ENCODE assay signal across 14 cellular contexts in genomic region chr13:30047154-30047874, GRCh38.
DNase-seq lines count a peak whose midpoint lies in the region; ATAC-seq and TF ChIP-seq lines count a peak whose summit lies in the region.
"Had no signal": no experiment of that assay in that cellular context is flagged by ENCODE, and none has a peak within 500 bp of the region (broad histone marks: within the 10 kb centered on the region; RNA-seq: fewer than 3 reads in every experiment).

No MANE protein-coding gene starts in this region.

- no peaks in the 10 kb centered on the region for H3K9me3 Mint-ChIP-seq in activated naive CD8-positive, alpha-beta T cell treated with anti-CD3 and anti-CD28 coated beads, Interleukin-2, amount 10 ng/mL, durations not matched to agents 7 days and 5 days
- H3K9me3 Mint-ChIP-seq in activated naive CD8-positive, alpha-beta T cell treated with anti-CD3 and anti-CD28 coated beads for 36 hours, result no peaks in the 10 kb centered on the region
- no peaks in the 10 kb centered on the region for H3K9me3 Mint-ChIP-seq in effector memory CD8-positive, alpha-beta T cell
- no peaks in the 10 kb centered on the region for H3K9me3 Mint-ChIP-seq in MCF 10A (ENCODE audit: unreplicated experiment)

- POLR2A ChIA-PET in activated naive CD8-positive, alpha-beta T cell treated with anti-CD3 and anti-CD28 coated beads, Interleukin-2, amount 10 ng/mL, durations not matched to agents 7 days and 5 days (lab: Charles Lee), result interaction anchor here (1.6 kb wide), 1 partner anchor 111 kb away, joined by 6 read pairs; no protein-coding TSS in a partner anchor
- POLR2A ChIA-PET in MCF 10A (lab: Yijun Ruan, JAX), result no interaction called here

- WGBS in heart right ventricle, 2 donors, result 83% methylated on average over 3 of the region's 3 CpGs

- no peaks in the 10 kb centered on the region for H3K36me3 ChIP-seq in heart right ventricle
- H3K36me3 ChIP-seq: vagina had no signal

- H3K4me1 ChIP-seq in heart right ventricle, result peaks cover 0 to 3% (median 0%) of the 10 kb centered on the region in 9 donors
- H3K4me1 ChIP-seq: parathyroid adenoma, vagina had no signal

- no peaks in the 10 kb centered on the region for H3K36me3 Mint-ChIP-seq in activated naive CD8-positive, alpha-beta T cell treated with anti-CD3 and anti-CD28 coated beads, Interleukin-2, amount 10 ng/mL, durations not matched to agents 7 days and 5 days
- no peaks in the 10 kb centered on the region for H3K36me3 Mint-ChIP-seq in activated naive CD8-positive, alpha-beta T cell treated with anti-CD3 and anti-CD28 coated beads for 36 hours
- no peaks in the 10 kb centered on the region for H3K36me3 Mint-ChIP-seq in effector memory CD8-positive, alpha-beta T cell (ENCODE audit: insufficient read depth)
- H3K36me3 Mint-ChIP-seq in MCF 10A (ENCODE audit: insufficient read depth, unreplicated experiment), result no peaks in the 10 kb centered on the region
- H3K36me3 Mint-ChIP-seq: activated naive CD4-positive, alpha-beta T cell treated with anti-CD3 and anti-CD28 coated beads, Interleukin-2, amount 50 U/mL, for 72 hours had no signal

- H3K4me3 Mint-ChIP-seq in activated naive CD8-positive, alpha-beta T cell treated with anti-CD3 and anti-CD28 coated beads, Interleukin-2, amount 10 ng/mL, durations not matched to agents 7 days and 5 days, result peak overlapping the region; percentile 15
- no peak overlapping the region for H3K4me3 Mint-ChIP-seq in activated naive CD8-positive, alpha-beta T cell treated with anti-CD3 and anti-CD28 coated beads for 36 hours
- H3K4me3 Mint-ChIP-seq in effector memory CD8-positive, alpha-beta T cell, result no peak overlapping the region
- H3K4me3 Mint-ChIP-seq in MCF 10A (ENCODE audit: unreplicated experiment), result no peak overlapping the region

- CTCF ChIA-PET in MCF 10A (lab: Yijun Ruan, JAX), result interaction anchor here (0.5 to 1.5 kb wide), 2 partner anchors 64 to 967 kb away, joined by 3 read pairs; no protein-coding TSS in a partner anchor

- H3K27me3 Mint-ChIP-seq in activated naive CD8-positive, alpha-beta T cell treated with anti-CD3 and anti-CD28 coated beads, Interleukin-2, amount 10 ng/mL, durations not matched to agents 7 days and 5 days, result no peaks in the 10 kb centered on the region
- H3K27me3 Mint-ChIP-seq in activated naive CD8-positive, alpha-beta T cell treated with anti-CD3 and anti-CD28 coated beads for 36 hours, result no peaks in the 10 kb centered on the region
- H3K27me3 Mint-ChIP-seq in effector memory CD8-positive, alpha-beta T cell, result peaks cover 0 to 7% of the 10 kb centered on the region in 2 donors
- H3K27me3 Mint-ChIP-seq in MCF 10A (ENCODE audit: insufficient read depth, unreplicated experiment), result no peaks in the 10 kb centered on the region

- peak overlapping the region; percentile 42 for H3K27ac Mint-ChIP-seq in activated naive CD8-positive, alpha-beta T cell treated with anti-CD3 and anti-CD28 coated beads, Interleukin-2, amount 10 ng/mL, durations not matched to agents 7 days and 5 days
- no peak overlapping the region for H3K27ac Mint-ChIP-seq in activated naive CD8-positive, alpha-beta T cell treated with anti-CD3 and anti-CD28 coated beads for 36 hours
- H3K27ac Mint-ChIP-seq in effector memory CD8-positive, alpha-beta T cell, result peak overlapping the region in 1 of 2 donors; percentile 51
- H3K27ac Mint-ChIP-seq in MCF 10A (ENCODE audit: low read depth, unreplicated experiment), result no peak overlapping the region
- H3K27ac Mint-ChIP-seq: activated naive CD4-positive, alpha-beta T cell treated with anti-CD3 and anti-CD28 coated beads, Interleukin-2, amount 50 U/mL, for 72 hours had no signal

- TF ChIP-seq CTCF in MCF 10A (IDR thresholded peaks at IDR 0.05; ENCODE audit: unreplicated experiment) (no peak), heart right ventricle (IDR thresholded peaks at IDR 0.05) (no peak)

- no peak overlapping the region for H3K4me3 ChIP-seq in heart right ventricle
- H3K4me3 ChIP-seq: vagina had no signal

- H3K27ac ChIP-seq in heart right ventricle, result no peak overlapping the region
- H3K27ac ChIP-seq: parathyroid adenoma, vagina had no signal

- DNase-seq in activated naive CD8-positive, alpha-beta T cell treated with anti-CD3 and anti-CD28 coated beads, Interleukin-2, amount 10 ng/mL, durations not matched to agents 7 days and 5 days, result no peak
- DNase-seq in activated naive CD8-positive, alpha-beta T cell treated with anti-CD3 and anti-CD28 coated beads for 36 hours, result no peak
- DNase-seq in NCI-H526 (lab: John Stamatoyannopoulos, UW) (peak; percentile 93 to 95), MCF 10A (ENCODE audit: unreplicated experiment) (no peak), left cardiac atrium (no peak), heart right ventricle (no peak)
- DNase-seq in effector memory CD8-positive, alpha-beta T cell, result peak in 1 of 3 experiments; percentile 3
- DNase-seq: HFFc6, NCI-H2081 had no signal

- intact Hi-C loops in MCF 10A (cut with micrococcal nuclease) (no loop called here), left cardiac atrium (cut with DNase I) (no loop called here), heart right ventricle (cut with DNase I) (no loop called here)

- no TSS peak for BruUV-seq in MCF 10A (replicated peaks; lab: Mats Ljungman, UMichigan)

- ATAC-seq in activated naive CD8-positive, alpha-beta T cell treated with anti-CD3 and anti-CD28 coated beads, Interleukin-2, amount 10 ng/mL, durations not matched to agents 7 days and 5 days (ENCODE audit: low read depth), result peak; percentile 75
- peak; percentile 78 for ATAC-seq in effector memory CD8-positive, alpha-beta T cell (replicated peaks)
- ATAC-seq in GM18519 (IDR thresholded peaks at IDR 0.05; ENCODE audit: low FRiP score, unreplicated experiment) (no peak), left cardiac atrium (no peak), heart right ventricle (no peak)
- ATAC-seq: activated naive CD4-positive, alpha-beta T cell treated with anti-CD3 and anti-CD28 coated beads, Interleukin-2, amount 50 U/mL, for 72 hours; SK-N-SH treated with all-trans-retinoic acid at 6 μM for 48 hours had no signal

- peaks cover 0 to 6% (median 0%) of the 10 kb centered on the region in 11 donors for H3K9me3 ChIP-seq in heart right ventricle
- H3K9me3 ChIP-seq: vagina had no signal

- peaks cover 0 to 15% (median 10%) of the 10 kb centered on the region in 7 donors for H3K27me3 ChIP-seq in heart right ventricle
- H3K27me3 ChIP-seq: vagina had no signal

- peaks cover 22% of the 10 kb centered on the region for H3K4me1 Mint-ChIP-seq in activated naive CD8-positive, alpha-beta T cell treated with anti-CD3 and anti-CD28 coated beads, Interleukin-2, amount 10 ng/mL, durations not matched to agents 7 days and 5 days
- H3K4me1 Mint-ChIP-seq in activated naive CD8-positive, alpha-beta T cell treated with anti-CD3 and anti-CD28 coated beads for 36 hours, result peaks cover 22% of the 10 kb centered on the region
- H3K4me1 Mint-ChIP-seq in effector memory CD8-positive, alpha-beta T cell (ENCODE audit: low read depth in 2 of 2), result peaks cover 16 to 24% of the 10 kb centered on the region in 2 donors
- H3K4me1 Mint-ChIP-seq in MCF 10A (ENCODE audit: insufficient read depth, unreplicated experiment), result peaks cover 23% of the 10 kb centered on the region

Comparison
In these comparisons a context has a peak if more than half of its experiments do, and no peak if none do; other contexts are left out.
1. ATAC-seq: peak in activated naive CD8-positive, alpha-beta T cell treated with anti-CD3 and anti-CD28 coated beads, Interleukin-2, amount 10 ng/mL, durations not matched to agents 7 days and 5 days (single experiment) and effector memory CD8-positive, alpha-beta T cell (single experiment); none in GM18519 (single experiment), left cardiac atrium (0 of 2) and heart right ventricle (0 of 8).
2. DNase-seq: peak in NCI-H526 (2 of 2); none in activated naive CD8-positive, alpha-beta T cell treated with anti-CD3 and anti-CD28 coated beads, Interleukin-2, amount 10 ng/mL, durations not matched to agents 7 days and 5 days (single experiment), activated naive CD8-positive, alpha-beta T cell treated with anti-CD3 and anti-CD28 coated beads for 36 hours (single experiment), MCF 10A (single experiment), left cardiac atrium (single experiment) and heart right ventricle (0 of 2).